ENCODE assay signal across 8 cellular contexts in the genomic region with DNA sequence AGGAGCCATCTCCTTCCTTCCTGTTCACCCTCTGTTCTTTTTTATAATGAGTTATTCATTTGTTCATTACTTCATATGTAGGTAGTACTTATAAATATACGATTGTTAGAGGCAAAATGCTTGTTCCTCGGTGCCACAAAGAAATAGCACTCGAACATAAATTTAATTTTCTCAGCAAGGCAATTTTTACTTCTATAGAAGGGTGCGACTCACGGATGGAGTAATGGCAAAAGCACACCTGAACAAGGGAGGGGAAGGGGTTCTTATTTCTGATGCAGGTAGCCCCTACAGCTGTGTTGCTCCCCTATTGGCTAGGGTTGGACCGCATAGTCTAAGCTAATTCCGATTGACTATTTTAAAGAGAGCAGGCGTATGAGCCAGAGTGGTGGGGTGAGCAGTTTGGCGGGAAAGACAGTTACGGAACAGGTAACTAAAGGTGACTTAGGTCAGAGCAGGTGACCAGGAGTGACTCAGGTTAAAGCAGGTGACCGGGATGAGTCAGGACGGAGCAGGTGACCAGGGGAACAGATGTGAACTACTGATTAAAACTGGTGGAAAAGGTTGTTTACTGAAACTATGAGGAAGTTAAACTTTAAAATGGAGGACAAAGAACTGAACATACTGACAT. TPM values are rescaled to one million over a fixed set of nuclear protein-coding genes. Genes with fewer than 3 reads are reported as not detected.
DNase-seq lines count a peak whose midpoint lies in the region; FAIRE-seq and TF ChIP-seq lines count a peak whose summit lies in the region.
"Not testable (repeated sequence)": the region's sequence is repeated elsewhere in the genome, so short reads cannot be mapped to it uniquely, and the experiment has no call there.

No MANE protein-coding gene starts in this region.

- CTCF ChIA-PET in A673 (lab: Charles Lee), result interaction anchor here (1.4 kb wide), 1 partner anchor 40 kb away, joined by 4 read pairs; no protein-coding TSS in a partner anchor

- H3K27ac ChIP-seq in A673 (ENCODE audit: low read depth, low read length, poor library complexity, severe bottlenecking) (peak overlapping the region; percentile 84), breast epithelium (peak overlapping the region; percentile 87 to 93), esophagus muscularis mucosa (replicated peaks in 1 of 4) (peak overlapping the region; percentile 66 to 73 (median 70)), kidney (ENCODE audit: low read depth in 2 of 2, low read length in 2 of 2) (peak overlapping the region; percentile 45 to 89), neural cell (ENCODE audit: low read length) (peak overlapping the region; percentile 89), skin epidermis (peak overlapping the region in 15 of 21 experiments; percentile 29 to 87 (median 71)), thyroid gland (peak overlapping the region in 2 of 3 donors; percentile 70 to 71)

- POLR2A ChIA-PET in A673 (lab: Charles Lee; ENCODE audit: low non-redundant PET), result not testable (repeated sequence)

- not testable (repeated sequence) for H3K27me3 ChIP-seq in A673 (replicated peaks; ENCODE audit: insufficient read depth, low read depth, low read length, poor library complexity); breast epithelium; esophagus muscularis mucosa; neural cell (ENCODE audit: insufficient read depth, low read depth, low read length); thyroid gland

- not testable (repeated sequence) for TF ChIP-seq POLR2A in breast epithelium (IDR thresholded peaks at IDR 0.05); esophagus muscularis mucosa (IDR thresholded peaks at IDR 0.05; ENCODE audit: low read depth); thyroid gland (IDR thresholded peaks at IDR 0.05)

- H2AFZ ChIP-seq in neural cell (ENCODE audit: low read depth, low read length), result not testable (repeated sequence)

- H3K4me1 ChIP-seq in A673 (ENCODE audit: insufficient read depth, low read length, poor library complexity, severe bottlenecking) (peaks cover 43% of the 10 kb centered on the region), esophagus muscularis mucosa (peaks cover 24 to 49% (median 35%) of the 10 kb centered on the region in 4 donors), kidney (ENCODE audit: control insufficient read depth in 1 of 2, insufficient read depth in 1 of 2, low read depth in 1 of 2, low read length in 2 of 2) (peaks cover 21 to 28% of the 10 kb centered on the region in 2 donors), thyroid gland (peaks cover 0 to 21% of the 10 kb centered on the region in 2 donors)
- H3K4me1 ChIP-seq in breast epithelium, result not testable (repeated sequence)

- H3K9me2 ChIP-seq in neural cell (ENCODE audit: insufficient read depth, low read length), result not testable (repeated sequence)

- intact Hi-C loops in A673 (cut with micrococcal nuclease; ENCODE audit: unreplicated experiment), result loop anchor here (2.0 kb wide), 2 partner anchors 61 to 115 kb away; no protein-coding TSS in a partner anchor
- intact Hi-C loops in breast epithelium (cut with DNase I; ENCODE audit: low total_unique reads); esophagus muscularis mucosa (cut with DNase I); kidney (cut with DNase I); thyroid gland (cut with DNase I): not testable (repeated sequence)

- H3F3A ChIP-seq in neural cell (ENCODE audit: insufficient read depth, low read length, poor library complexity, severe bottlenecking), result not testable (repeated sequence)

- H3K4me2 ChIP-seq in neural cell (ENCODE audit: low read length), result peak overlapping the region; percentile 21

- not testable (repeated sequence) for DNase-seq in A673 (ENCODE audit: low spot score); breast epithelium (ENCODE audit: low spot score in 2 of 2); esophagus muscularis mucosa (ENCODE audit: extremely low spot score); kidney; thyroid gland
- peak; percentile 1 for DNase-seq in LNCaP clone FGC (ENCODE audit: low read depth)

- H3K9ac ChIP-seq in kidney (ENCODE audit: low read length in 2 of 2), result not testable (repeated sequence)
- H3K9ac ChIP-seq in neural cell (ENCODE audit: low read length), result peak overlapping the region; percentile 61

- peaks cover 15% of the 10 kb centered on the region for H3K9me3 ChIP-seq in A673 (ENCODE audit: low read depth, low read length, poor library complexity, severe bottlenecking)
- H3K9me3 ChIP-seq in breast epithelium; esophagus muscularis mucosa; kidney (ENCODE audit: control insufficient read depth in 1 of 2, low read length in 2 of 2); neural cell (ENCODE audit: low read length); thyroid gland: not testable (repeated sequence)

- FAIRE-seq in kidney (lab: Jason Lieb, UNC), result not testable (repeated sequence)

- WGBS in esophagus muscularis mucosa, result 93% methylated on average over 12 of the region's 12 CpGs
- WGBS in thyroid gland, 2 donors, result 93 to 97% methylated on average over 12 of the region's 12 CpGs

- H3K36me3 ChIP-seq in A673 (ENCODE audit: insufficient read depth, low read length, poor library complexity, severe bottlenecking); breast epithelium; esophagus muscularis mucosa; kidney (ENCODE audit: control insufficient read depth in 1 of 2, insufficient read depth in 2 of 2, low read length in 2 of 2); neural cell (ENCODE audit: insufficient read depth, low read length); thyroid gland: not testable (repeated sequence)

- H4K20me1 ChIP-seq in neural cell (ENCODE audit: insufficient read depth), result not testable (repeated sequence)

- not testable (repeated sequence) for TF ChIP-seq EP300 in esophagus muscularis mucosa (IDR thresholded peaks at IDR 0.05); neural cell (conservative IDR thresholded peaks at IDR 0.05; ENCODE audit: poor library complexity, severe bottlenecking)

- not testable (repeated sequence) for TF ChIP-seq RAD21 in neural cell (conservative IDR thresholded peaks at IDR 0.05)

- TF ChIP-seq CTCF in A673 (conservative IDR thresholded peaks at IDR 0.05; ENCODE audit: low read depth, low read length); LNCaP clone FGC (IDR thresholded peaks at IDR 0.05; ENCODE audit: control insufficient read depth, extremely low read depth, insufficient read depth); breast epithelium (IDR thresholded peaks at IDR 0.05); esophagus muscularis mucosa (IDR thresholded peaks at IDR 0.05); kidney (IDR thresholded peaks at IDR 0.05; ENCODE audit: borderline replicate concordance, extremely low read depth, insufficient read depth); neural cell (IDR thresholded peaks at IDR 0.05; ENCODE audit: poor library complexity, severe bottlenecking); thyroid gland (IDR thresholded peaks at IDR 0.05): not testable (repeated sequence)

- not testable (repeated sequence) for H3K4me3 ChIP-seq in A673 (ENCODE audit: low read depth, low read length, poor library complexity, severe bottlenecking); LNCaP clone FGC (ENCODE audit: low read depth, low read length); breast epithelium; esophagus muscularis mucosa; kidney (ENCODE audit: low read length in 2 of 2); skin epidermis; thyroid gland (replicated peaks in 1 of 3)
- peak overlapping the region; percentile 54 for H3K4me3 ChIP-seq in neural cell (ENCODE audit: low read length)

- H3K79me2 ChIP-seq in neural cell (replicated peaks; ENCODE audit: insufficient read depth, low read length), result not testable (repeated sequence)

- not testable (repeated sequence) for BruUV-seq in A673 (replicated peaks; lab: Mats Ljungman, UMichigan)

RNA-seq across cellular contexts. Expression of a gene that starts 40.0 kb away (rescaled TPM):
- total RNA-seq in A673 (2021) (39.0 and 46.7 TPM in 2 replicates), breast epithelium (10 to 100 TPM; 19.5 to 21.9 (median 20.0) TPM), esophagus muscularis mucosa (10 to 100 TPM; 13.3 to 20.2 (median 15.5) TPM), kidney (60.6 TPM), thyroid gland (10 to 100 TPM; 20.7 to 51.5 (median 40.3) TPM)
- polyA plus RNA-seq in kidney (ENCODE audit: insufficient read depth, low read depth, low replicate concordance) (57.1 TPM), neural cell (33.2 and 34.5 TPM in 2 replicates)
- polyA minus RNA-seq in neural cell, result 16.8 and 22.3 TPM in 2 replicates
